Comparison of ENCODE assay signal across 1 cellular context in the genomic region with DNA sequence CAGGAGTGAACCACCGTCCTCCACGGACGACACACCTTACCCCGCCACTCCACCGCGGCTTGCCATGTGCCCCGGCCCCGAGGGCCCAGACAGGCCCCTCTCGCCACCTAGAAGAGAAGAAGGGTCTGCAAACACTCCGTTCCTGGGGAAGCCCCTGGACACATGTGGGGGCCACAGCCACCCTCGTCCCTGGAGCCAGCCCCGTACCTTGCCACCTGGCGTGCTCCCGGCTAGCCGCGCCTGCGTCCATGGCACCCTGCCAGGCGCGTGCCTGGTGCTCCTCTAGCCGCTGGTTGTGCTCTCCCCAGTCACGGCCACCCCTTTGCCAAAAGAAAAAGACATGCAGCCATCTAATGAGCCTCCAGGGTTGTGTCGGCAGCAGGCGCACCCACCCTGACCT.
TF ChIP-seq lines count a peak whose summit lies in the region.

No MANE protein-coding gene starts in this region.

TF ChIP-seq in K562, 482 proteins besides CTCF, POLR2A, EP300 and RAD21:
- TF ChIP-seq, protein P1, sequence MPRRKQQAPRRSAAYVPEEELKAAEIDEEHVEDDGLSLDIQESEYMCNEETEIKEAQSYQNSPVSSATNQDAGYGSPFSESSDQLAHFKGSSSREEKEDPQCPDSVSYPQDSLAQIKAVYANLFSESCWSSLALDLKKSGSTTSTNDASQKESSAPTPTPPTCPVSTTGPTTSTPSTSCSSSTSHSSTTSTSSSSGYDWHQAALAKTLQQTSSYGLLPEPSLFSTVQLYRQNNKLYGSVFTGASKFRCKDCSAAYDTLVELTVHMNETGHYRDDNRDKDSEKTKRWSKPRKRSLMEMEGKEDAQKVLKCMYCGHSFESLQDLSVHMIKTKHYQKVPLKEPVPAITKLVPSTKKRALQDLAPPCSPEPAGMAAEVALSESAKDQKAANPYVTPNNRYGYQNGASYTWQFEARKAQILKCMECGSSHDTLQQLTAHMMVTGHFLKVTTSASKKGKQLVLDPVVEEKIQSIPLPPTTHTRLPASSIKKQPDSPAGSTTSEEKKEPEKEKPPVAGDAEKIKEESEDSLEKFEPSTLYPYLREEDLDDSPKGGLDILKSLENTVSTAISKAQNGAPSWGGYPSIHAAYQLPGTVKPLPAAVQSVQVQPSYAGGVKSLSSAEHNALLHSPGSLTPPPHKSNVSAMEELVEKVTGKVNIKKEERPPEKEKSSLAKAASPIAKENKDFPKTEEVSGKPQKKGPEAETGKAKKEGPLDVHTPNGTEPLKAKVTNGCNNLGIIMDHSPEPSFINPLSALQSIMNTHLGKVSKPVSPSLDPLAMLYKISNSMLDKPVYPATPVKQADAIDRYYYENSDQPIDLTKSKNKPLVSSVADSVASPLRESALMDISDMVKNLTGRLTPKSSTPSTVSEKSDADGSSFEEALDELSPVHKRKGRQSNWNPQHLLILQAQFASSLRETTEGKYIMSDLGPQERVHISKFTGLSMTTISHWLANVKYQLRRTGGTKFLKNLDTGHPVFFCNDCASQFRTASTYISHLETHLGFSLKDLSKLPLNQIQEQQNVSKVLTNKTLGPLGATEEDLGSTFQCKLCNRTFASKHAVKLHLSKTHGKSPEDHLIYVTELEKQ (CRISPR knock-in tag; IDR thresholded peaks at IDR 0.05), result no peak
- TF ChIP-seq KLF10 (CRISPR knock-in tag; IDR thresholded peaks at IDR 0.05) (no peak), POLR2G (IDR thresholded peaks at IDR 0.05; ENCODE audit: low read depth, low read length) (peak; percentile 58), HDAC8 (tag; IDR thresholded peaks at IDR 0.05) (no peak), LEF1 (IDR thresholded peaks at IDR 0.05) (no peak), NFIC (IDR thresholded peaks at IDR 0.05) (peak; percentile 42), ZNF644 (tag; IDR thresholded peaks at IDR 0.05; ENCODE audit: low read depth) (no peak), HMG20B (CRISPR knock-in tag; IDR thresholded peaks at IDR 0.05) (no peak), CHD1 (IDR thresholded peaks at IDR 0.05; ENCODE audit: low read length) (no peak), ZNF184 (CRISPR knock-in tag; IDR thresholded peaks at IDR 0.05) (no peak), HNRNPLL (IDR thresholded peaks at IDR 0.05; ENCODE audit: low read depth, low read length, poor library complexity, severe bottlenecking) (no peak), RBM22 (IDR thresholded peaks at IDR 0.05; ENCODE audit: low read depth, low read length, poor library complexity, severe bottlenecking) (peak; percentile 52), SUPT5H (IDR thresholded peaks at IDR 0.05) (0 out of 2 replicates have a peak, but pooled peaks have one; percentile 33), NR4A1 (CRISPR knock-in tag; IDR thresholded peaks at IDR 0.05) (no peak), NR4A1 (tag; IDR thresholded peaks at IDR 0.05) (no peak), RBFOX2 (IDR thresholded peaks at IDR 0.05; ENCODE audit: low read depth, low read length) (0 out of 2 replicates have a peak, but pooled peaks have one; percentile 43)
- TF ChIP-seq, protein P2, sequence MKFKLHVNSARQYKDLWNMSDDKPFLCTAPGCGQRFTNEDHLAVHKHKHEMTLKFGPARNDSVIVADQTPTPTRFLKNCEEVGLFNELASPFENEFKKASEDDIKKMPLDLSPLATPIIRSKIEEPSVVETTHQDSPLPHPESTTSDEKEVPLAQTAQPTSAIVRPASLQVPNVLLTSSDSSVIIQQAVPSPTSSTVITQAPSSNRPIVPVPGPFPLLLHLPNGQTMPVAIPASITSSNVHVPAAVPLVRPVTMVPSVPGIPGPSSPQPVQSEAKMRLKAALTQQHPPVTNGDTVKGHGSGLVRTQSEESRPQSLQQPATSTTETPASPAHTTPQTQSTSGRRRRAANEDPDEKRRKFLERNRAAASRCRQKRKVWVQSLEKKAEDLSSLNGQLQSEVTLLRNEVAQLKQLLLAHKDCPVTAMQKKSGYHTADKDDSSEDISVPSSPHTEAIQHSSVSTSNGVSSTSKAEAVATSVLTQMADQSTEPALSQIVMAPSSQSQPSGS (CRISPR knock-in tag; IDR thresholded peaks at IDR 0.05), result no peak
- TF ChIP-seq, protein P3, sequence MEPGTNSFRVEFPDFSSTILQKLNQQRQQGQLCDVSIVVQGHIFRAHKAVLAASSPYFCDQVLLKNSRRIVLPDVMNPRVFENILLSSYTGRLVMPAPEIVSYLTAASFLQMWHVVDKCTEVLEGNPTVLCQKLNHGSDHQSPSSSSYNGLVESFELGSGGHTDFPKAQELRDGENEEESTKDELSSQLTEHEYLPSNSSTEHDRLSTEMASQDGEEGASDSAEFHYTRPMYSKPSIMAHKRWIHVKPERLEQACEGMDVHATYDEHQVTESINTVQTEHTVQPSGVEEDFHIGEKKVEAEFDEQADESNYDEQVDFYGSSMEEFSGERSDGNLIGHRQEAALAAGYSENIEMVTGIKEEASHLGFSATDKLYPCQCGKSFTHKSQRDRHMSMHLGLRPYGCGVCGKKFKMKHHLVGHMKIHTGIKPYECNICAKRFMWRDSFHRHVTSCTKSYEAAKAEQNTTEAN (CRISPR knock-in tag; IDR thresholded peaks at IDR 0.05), result no peak
